Comparison of ENCODE assay signal across 8 cellular contexts in the genomic region with DNA sequence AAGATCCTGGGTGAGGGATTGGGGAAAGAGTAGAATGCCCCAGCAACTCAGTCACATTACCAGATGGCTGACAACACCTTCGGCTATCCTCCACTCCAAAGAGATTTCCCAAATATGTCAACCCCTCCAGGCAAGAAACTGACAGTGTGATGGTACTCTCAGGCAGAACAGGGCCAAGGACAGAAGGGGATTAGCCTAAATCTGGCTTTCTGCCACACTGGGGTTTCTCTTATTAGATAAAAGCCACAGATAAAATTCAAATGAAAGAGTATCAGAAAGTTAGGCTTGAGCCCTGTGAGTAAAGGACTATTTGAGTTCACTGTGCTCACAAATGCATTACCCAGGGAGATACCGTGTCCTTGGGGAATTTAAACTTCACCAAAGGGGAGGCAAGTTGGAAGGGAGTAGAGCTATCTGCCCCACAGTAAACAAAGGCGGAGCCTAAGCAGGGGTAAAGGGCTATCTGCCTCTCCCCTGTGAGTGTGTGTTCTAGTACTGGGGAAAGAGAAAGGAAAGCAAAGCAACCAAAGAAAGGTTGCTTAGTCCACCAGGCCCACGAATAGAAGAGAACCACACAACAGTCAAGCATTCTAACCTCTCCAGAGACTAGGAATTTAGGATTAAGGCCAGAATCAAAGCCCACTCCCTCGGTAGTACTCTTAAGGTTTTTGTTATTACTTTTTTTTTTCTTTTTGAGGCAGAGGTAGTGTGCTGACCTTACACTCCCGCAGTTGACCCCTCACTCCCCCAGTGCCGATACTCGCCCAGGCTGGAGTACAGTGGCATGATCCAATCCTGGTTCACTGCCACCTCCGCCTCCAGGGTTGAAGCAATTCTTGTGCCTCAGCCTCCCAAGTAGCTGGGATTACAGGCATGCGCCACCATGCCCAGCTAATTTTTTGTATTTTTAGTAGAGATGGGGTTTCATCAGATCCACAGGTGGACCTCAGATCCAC. TPM values are rescaled to one million over a fixed set of nuclear protein-coding genes. Genes with fewer than 3 reads are reported as not detected.
A peak's percentile ranks its signal among the peaks of the same experiment; 100 is the strongest.
DNase-seq lines count a peak whose midpoint lies in the region; ATAC-seq, FAIRE-seq and TF ChIP-seq lines count a peak whose summit lies in the region.
"Had no signal": no experiment of that assay in that cellular context is flagged by ENCODE, and none has a peak within 500 bp of the region (broad histone marks: within the 10 kb centered on the region; RNA-seq: fewer than 3 reads in every experiment).

No MANE protein-coding gene starts in this region.

- H3K4me3 ChIP-seq in HUES48 (ENCODE audit: low read depth, low read length) = peak overlapping the region; percentile 48
- no peak overlapping the region for H3K4me3 ChIP-seq in gastroesophageal sphincter
- peak overlapping the region in 5 of 8 donors; percentile 2 to 100 (median 97) for H3K4me3 ChIP-seq in spleen
- no peak overlapping the region for H3K4me3 ChIP-seq in aorta (ENCODE audit: low read length in 2 of 2)

- H3K27me3 Mint-ChIP-seq in WTC11 (ENCODE audit: low read depth) = no peaks in the 10 kb centered on the region

- TF ChIP-seq CTCF in WTC11 (IDR thresholded peaks at IDR 0.05) = no peak
- no peak for TF ChIP-seq CTCF in gastroesophageal sphincter (IDR thresholded peaks at IDR 0.05)
- no peak for TF ChIP-seq CTCF in spleen (IDR thresholded peaks at IDR 0.05 in 8 of 11, conservative IDR thresholded peaks at IDR 0.05 in 3 of 11)

- H3K4me3 Mint-ChIP-seq in WTC11 = peak overlapping the region; percentile 48

- H3K27me3 ChIP-seq in HUES48 (ENCODE audit: control insufficient read depth, insufficient read depth, low read length) (no peaks in the 10 kb centered on the region), gastroesophageal sphincter (no peaks in the 10 kb centered on the region), spleen (replicated peaks in 1 of 7) (no peaks in the 10 kb centered on the region), aorta (ENCODE audit: control insufficient read depth in 1 of 2, insufficient read depth in 2 of 2, low read length in 1 of 2) (no peaks in the 10 kb centered on the region)

- ATAC-seq in WTC11 (no peak), gastroesophageal sphincter (no peak), aorta (ENCODE audit: low FRiP score) (no peak), HG02588 (IDR thresholded peaks at IDR 0.05; ENCODE audit: unreplicated experiment) (no peak)

- no peak for FAIRE-seq in RCC 7860 (lab: Jason Lieb, UNC)

- intact Hi-C loops in spleen (cut with DNase I; ENCODE audit: low total_unique reads) (no loop called here), aorta (cut with DNase I) (no loop called here)

- CTCF ChIA-PET in WTC11 (lab: Charles Lee) = interaction anchor here (1.1 to 2.8 kb wide), 2 partner anchors 149 to 156 kb away, joined by 3 to 7 read pairs; no protein-coding TSS in a partner anchor

- DNase-seq in WTC11 (ENCODE audit: low spot score) (no peak), spleen (no peak), aorta (no peak), RCC 7860 (ENCODE audit: low spot score) (no peak)
- DNase-seq: T1000 had no signal

- TF ChIP-seq POLR2A in gastroesophageal sphincter (IDR thresholded peaks at IDR 0.05) = no peak
- TF ChIP-seq POLR2A in spleen (IDR thresholded peaks at IDR 0.05) = no peak

- H3K9me3 ChIP-seq in HUES48 (ENCODE audit: control insufficient read depth, insufficient read depth, low read length) = no peaks in the 10 kb centered on the region
- no peaks in the 10 kb centered on the region for H3K9me3 ChIP-seq in gastroesophageal sphincter
- H3K9me3 ChIP-seq in spleen = no peaks in the 10 kb centered on the region
- H3K9me3 ChIP-seq in aorta (ENCODE audit: control insufficient read depth, low read length) = no peaks in the 10 kb centered on the region

- H3K27ac ChIP-seq in HUES48 (ENCODE audit: low read depth, low read length) = peak overlapping the region; percentile 48
- H3K27ac ChIP-seq in gastroesophageal sphincter = peak overlapping the region in 3 of 4 donors; percentile 15 to 24 (median 17)
- H3K27ac ChIP-seq in spleen = peak overlapping the region; percentile 63 to 99 (median 97)
- H3K27ac ChIP-seq in aorta (ENCODE audit: low read depth in 1 of 2, low read length in 2 of 2) = peak overlapping the region in 1 of 2 donors; percentile 10

- no peaks in the 10 kb centered on the region for H3K9me3 Mint-ChIP-seq in WTC11

- TF ChIP-seq EP300 in gastroesophageal sphincter (IDR thresholded peaks at IDR 0.05) = no peak

- peak overlapping the region; percentile 85 for H3K27ac Mint-ChIP-seq in WTC11

- H3K4me1 Mint-ChIP-seq in WTC11 = peaks cover 43% of the 10 kb centered on the region

- WGBS in gastroesophageal sphincter (ENCODE audit: low coverage in 1 of 2), 2 donors = 67 to 88% methylated on average over 6 to 8 of the region's 10 CpGs
- 57 to 71% (median 69%) methylated on average over 10 of the region's 10 CpGs for WGBS in spleen, 5 donors
- WGBS in aorta, 2 donors = 74 to 76% methylated on average over 10 of the region's 10 CpGs

- POLR2A ChIA-PET in WTC11 (lab: Charles Lee) = interaction anchor here (1.5 kb wide), 1 partner anchor 41 kb away, joined by 4 read pairs; the partner anchor contains the start of gene UBAP2L

- peaks cover 29% of the 10 kb centered on the region for H3K36me3 Mint-ChIP-seq in WTC11

- peak overlapping the region; percentile 16; the same call in 1 of the 2 replicates for H3K9ac ChIP-seq in HUES48 (ENCODE audit: low read depth, low read length)

- H3K4me1 ChIP-seq in HUES48 (ENCODE audit: control insufficient read depth, insufficient read depth, low read length) = peaks cover 33% of the 10 kb centered on the region
- peaks cover 0 to 79% (median 47%) of the 10 kb centered on the region in 3 donors for H3K4me1 ChIP-seq in gastroesophageal sphincter
- peaks cover 68 to 91% (median 78%) of the 10 kb centered on the region in 6 donors for H3K4me1 ChIP-seq in spleen
- peaks cover 4 to 8% of the 10 kb centered on the region in 2 donors for H3K4me1 ChIP-seq in aorta (ENCODE audit: control insufficient read depth in 1 of 2, insufficient read depth in 2 of 2, low read length in 2 of 2)

- peaks cover 42% of the 10 kb centered on the region for H3K36me3 ChIP-seq in HUES48 (ENCODE audit: control insufficient read depth, insufficient read depth, low read length)
- peaks cover 0 to 18% of the 10 kb centered on the region in 2 donors for H3K36me3 ChIP-seq in gastroesophageal sphincter
- H3K36me3 ChIP-seq in spleen = peaks cover 0 to 60% (median 22%) of the 10 kb centered on the region in 6 donors
- H3K36me3 ChIP-seq in aorta (ENCODE audit: control insufficient read depth in 1 of 2, insufficient read depth in 2 of 2, low read length in 1 of 2) = peaks cover 0 to 2% of the 10 kb centered on the region in 2 donors

TF ChIP-seq in WTC11, 78 proteins besides CTCF, POLR2A, EP300 and RAD21:
- TF ChIP-seq ZNF138 (CRISPR knock-in tag; conservative IDR thresholded peaks at IDR 0.05) (no peak), ETV6 (CRISPR knock-in tag; IDR thresholded peaks at IDR 0.05) (no peak), FOXJ3 (CRISPR knock-in tag; IDR thresholded peaks at IDR 0.05; ENCODE audit: borderline replicate concordance) (no peak), SMAD3 (CRISPR knock-in tag; IDR thresholded peaks at IDR 0.05; ENCODE audit: borderline replicate concordance) (no peak), MYBL2 (CRISPR knock-in tag; IDR thresholded peaks at IDR 0.05) (no peak), NR2C2 (CRISPR knock-in tag; IDR thresholded peaks at IDR 0.05) (no peak), FOXP1 (CRISPR knock-in tag; IDR thresholded peaks at IDR 0.05; ENCODE audit: borderline replicate concordance) (no peak)
- TF ChIP-seq, protein P1, sequence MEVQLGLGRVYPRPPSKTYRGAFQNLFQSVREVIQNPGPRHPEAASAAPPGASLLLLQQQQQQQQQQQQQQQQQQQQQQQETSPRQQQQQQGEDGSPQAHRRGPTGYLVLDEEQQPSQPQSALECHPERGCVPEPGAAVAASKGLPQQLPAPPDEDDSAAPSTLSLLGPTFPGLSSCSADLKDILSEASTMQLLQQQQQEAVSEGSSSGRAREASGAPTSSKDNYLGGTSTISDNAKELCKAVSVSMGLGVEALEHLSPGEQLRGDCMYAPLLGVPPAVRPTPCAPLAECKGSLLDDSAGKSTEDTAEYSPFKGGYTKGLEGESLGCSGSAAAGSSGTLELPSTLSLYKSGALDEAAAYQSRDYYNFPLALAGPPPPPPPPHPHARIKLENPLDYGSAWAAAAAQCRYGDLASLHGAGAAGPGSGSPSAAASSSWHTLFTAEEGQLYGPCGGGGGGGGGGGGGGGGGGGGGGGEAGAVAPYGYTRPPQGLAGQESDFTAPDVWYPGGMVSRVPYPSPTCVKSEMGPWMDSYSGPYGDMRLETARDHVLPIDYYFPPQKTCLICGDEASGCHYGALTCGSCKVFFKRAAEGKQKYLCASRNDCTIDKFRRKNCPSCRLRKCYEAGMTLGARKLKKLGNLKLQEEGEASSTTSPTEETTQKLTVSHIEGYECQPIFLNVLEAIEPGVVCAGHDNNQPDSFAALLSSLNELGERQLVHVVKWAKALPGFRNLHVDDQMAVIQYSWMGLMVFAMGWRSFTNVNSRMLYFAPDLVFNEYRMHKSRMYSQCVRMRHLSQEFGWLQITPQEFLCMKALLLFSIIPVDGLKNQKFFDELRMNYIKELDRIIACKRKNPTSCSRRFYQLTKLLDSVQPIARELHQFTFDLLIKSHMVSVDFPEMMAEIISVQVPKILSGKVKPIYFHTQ (CRISPR knock-in tag; IDR thresholded peaks at IDR 0.05) = no peak

RNA-seq across cellular contexts. Expression of gene TPM3, which starts 12.8 kb away (rescaled TPM):
- total RNA-seq in WTC11 (2021) = 496 to 614 TPM (median 504 TPM) in 3 replicates
- total RNA-seq in gastroesophageal sphincter = 100 to 1,000 TPM in 3 of 4 donors, 10 to 100 TPM in 1; 95.9 to 275 (median 151) TPM
- total RNA-seq in spleen = 100 to 1,000 TPM; 383 to 596 (median 456) TPM
- polyA plus RNA-seq in spleen = 100 to 1,000 TPM; 221 to 315 (median 240) TPM
- total RNA-seq in aorta = 100 to 1,000 TPM; 182 to 186 TPM
- polyA plus RNA-seq in aorta = 100 to 1,000 TPM in 1 of 2 donors, 10 to 100 TPM in 1; 79.7 to 138 TPM

RNA-seq across cellular contexts. Expression of gene NUP210L, which starts 24.3 kb away (rescaled TPM):
- total RNA-seq in WTC11 (2021) (0.02 to 0.09 TPM in 2 of 3 replicates, not detected in the other), gastroesophageal sphincter (not detected), spleen (under 1 TPM in 5 of 7 donors, not detected in 2; 0.06 to 0.34 (median 0.10) TPM), aorta (under 1 TPM; 0.12 to 0.16 TPM)
- polyA plus RNA-seq in spleen (under 1 TPM in 1 of 3 donors, not detected in 2; 0.02 TPM), aorta (under 1 TPM in 1 of 2 donors, not detected in 1; 0.15 TPM)

RNA-seq across cellular contexts. Expression of gene CFAP141, which starts 27.0 kb away (rescaled TPM):
- total RNA-seq in WTC11 (2021) (not detected in 3 replicates), gastroesophageal sphincter (not detected), spleen (not detected), aorta (not detected)
- polyA plus RNA-seq in spleen (not detected), aorta (not detected)

RNA-seq across cellular contexts. Expression of gene UBAP2L, which starts 41.6 kb away (rescaled TPM):
- total RNA-seq in WTC11 (2021) (201 to 205 TPM (median 203 TPM) in 3 replicates), gastroesophageal sphincter (10 to 100 TPM; 71.6 to 79.9 (median 75.1) TPM), spleen (100 to 1,000 TPM in 5 of 7 donors, 10 to 100 TPM in 2; 89.5 to 156 (median 134) TPM), aorta (100 to 1,000 TPM; 110 to 146 TPM)
- polyA plus RNA-seq in spleen (10 to 100 TPM; 36.8 to 58.0 (median 44.4) TPM), aorta (10 to 100 TPM; 31.9 to 63.1 TPM)

Comparison
In these comparisons a context has a peak if more than half of its experiments do, and no peak if none do; other contexts are left out.
1. H3K4me3 ChIP-seq: peak in HUES48 (single experiment) and spleen (5 of 8); none in gastroesophageal sphincter (0 of 2) and aorta (0 of 2).